Comparison of ENCODE assay signal across 1 cellular context in genomic region chr2:95346236-95346737, GRCh38.
TF ChIP-seq lines count a peak whose summit lies in the region.

No MANE protein-coding gene starts in this region.

TF ChIP-seq in GM23338, 12 proteins besides CTCF, POLR2A, EP300 and RAD21 (continued from another document):
- TF ChIP-seq REST (IDR thresholded peaks at IDR 0.05; ENCODE audit: unreplicated experiment) (no peak), ZNF331 (CRISPR knock-in tag; IDR thresholded peaks at IDR 0.05; ENCODE audit: low read depth) (no peak), ZNF462 (CRISPR knock-in tag; IDR thresholded peaks at IDR 0.05) (no peak), POLR2AphosphoS5 (IDR thresholded peaks at IDR 0.05; ENCODE audit: low read depth) (no peak), ZNF114 (CRISPR knock-in tag; IDR thresholded peaks at IDR 0.05) (no peak)
TF ChIP-seq in GM23338: peak in this region for 0.
